Comparison of ENCODE assay signal across 15 cellular contexts in the genomic region with DNA sequence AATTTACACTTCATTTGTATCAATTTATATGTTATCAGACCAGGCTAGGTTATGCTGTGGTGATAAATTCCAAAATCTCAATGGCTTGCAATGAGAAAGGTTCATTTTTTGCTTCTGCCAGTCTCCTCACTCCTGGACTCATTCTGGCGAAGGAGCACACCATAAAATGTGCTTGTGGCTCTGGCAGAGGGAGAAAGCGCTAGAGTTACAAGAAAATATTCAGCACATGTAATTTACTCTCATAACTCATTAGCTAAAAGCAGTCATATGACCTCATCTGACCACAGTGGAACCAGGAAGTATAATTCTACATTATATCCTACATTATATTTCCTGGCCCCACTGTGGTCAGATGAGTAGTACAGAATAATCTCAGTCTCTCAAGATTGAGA.
DNase-seq lines count a peak whose midpoint lies in the region; ATAC-seq, FAIRE-seq and TF ChIP-seq lines count a peak whose summit lies in the region.
"Had no signal": no experiment of that assay in that cellular context is flagged by ENCODE, and none has a peak within 500 bp of the region (broad histone marks: within the 10 kb centered on the region; RNA-seq: fewer than 3 reads in every experiment).

No MANE protein-coding gene starts in this region.

- H3K36me3 ChIP-seq in Loucy (ENCODE audit: insufficient read depth, low read length) (no peaks in the 10 kb centered on the region), GM12878 (ENCODE audit: control insufficient read depth in 2 of 2, insufficient read depth in 2 of 2, low read length in 1 of 2) (no peaks in the 10 kb centered on the region), left lung (no peaks in the 10 kb centered on the region)
- H3K36me3 ChIP-seq: BLaER1, spleen had no signal

- H3K9ac ChIP-seq in Loucy (ENCODE audit: low read depth, low read length, poor library complexity, severe bottlenecking) (no peak overlapping the region), GM12878 (ENCODE audit: control insufficient read depth, insufficient read depth, low read length) (no peak overlapping the region)
- H3K9ac ChIP-seq: BLaER1 had no signal

- H4K20me1 ChIP-seq in Loucy (ENCODE audit: insufficient read depth, low read length, poor library complexity, severe bottlenecking) (no peaks in the 10 kb centered on the region), GM12878 (ENCODE audit: control insufficient read depth, insufficient read depth) (no peaks in the 10 kb centered on the region)
- H4K20me1 ChIP-seq: BLaER1 had no signal

- H3K27ac Mint-ChIP-seq in activated CD4-positive, alpha-beta T cell treated with anti-CD3 and anti-CD28 coated beads for 36 hours = no peak overlapping the region
- H3K27ac Mint-ChIP-seq: activated T-cell treated with anti-CD3 and anti-CD28 coated beads, Interleukin-2, amount 50 U/mL, for 24 hours; stimulated activated memory B cell treated with anti-CD40 and anti-IgM and Interleukin-4, amounts not matched to agents 10 μg/mL and 1 μg/mL and 100 μg/mL, for 72 hours; T-helper 2 cell treated with Interferon-gamma antibody and Interleukin-4, amounts not matched to agents 5 μg/mL and 100 μg/mL, for 36 hours had no signal

- H3K9me3 ChIP-seq in Loucy (ENCODE audit: insufficient read depth, low read depth, low read length) (no peaks in the 10 kb centered on the region), GM12878 (replicated peaks; ENCODE audit: control insufficient read depth, insufficient read depth, low read length) (no peaks in the 10 kb centered on the region), left lung (peaks cover 0 to 6% of the 10 kb centered on the region in 2 donors)
- H3K9me3 ChIP-seq: BLaER1 had no signal

- SMC1A ChIA-PET in GM12878 (lab: Charles Lee; ENCODE audit: uncharacterized antibody, unreplicated experiment) = interaction anchor here (1.0 to 1.5 kb wide), 5 partner anchors 8 to 202 kb away, joined by 3 to 4 read pairs (median 3); no protein-coding TSS in a partner anchor

- ATAC-seq in GM12878 (peak; percentile 63), left lung (peak; percentile 16), HG02852 (IDR thresholded peaks at IDR 0.05; ENCODE audit: unreplicated experiment) (no peak)
- ATAC-seq in activated CD4-positive, alpha-beta T cell treated with anti-CD3 and anti-CD28 coated beads for 36 hours = no peak
- ATAC-seq: stimulated activated memory B cell treated with anti-CD40 and anti-IgM and Interleukin-4, amounts not matched to agents 10 μg/mL and 1 μg/mL and 100 μg/mL, for 72 hours had no signal

- no peak for TF ChIP-seq EP300 in GM12878 (IDR thresholded peaks at IDR 0.05; ENCODE audit: borderline replicate concordance in 1 of 2, control insufficient read depth in 1 of 2, low read depth in 2 of 2, low read length in 2 of 2)

- DNase-seq in AG04449 (ENCODE audit: low read depth, low spot score) = peak; percentile 31
- DNase-seq in GM12878 (ENCODE audit: low read depth, low spot score) = no peak
- DNase-seq in left lung = no peak
- no peak for DNase-seq in activated gamma-delta T cell (lab: John Stamatoyannopoulos, UW)
- no peak for DNase-seq in cortex of kidney (lab: John Stamatoyannopoulos, UW)
- no peak for DNase-seq in activated CD4-positive, alpha-beta T cell treated with anti-CD3 and anti-CD28 coated beads for 36 hours
- DNase-seq: activated T-cell treated with anti-CD3 and anti-CD28 coated beads, Interleukin-2, amount 50 U/mL, for 24 hours; effector CD4-positive, alpha-beta T cell; NCI-H2227 treated with DMSO at 0.1 percent for 48 hours; spleen had no signal

- WGBS in GM12878 (ENCODE audit: insufficient coverage, insufficient replicate concordance, low lambda C conversion rate, missing lambda C conversion rate) = 0% methylated on average over 2 of the region's 2 CpGs

- no peaks in the 10 kb centered on the region for H3K27me3 Mint-ChIP-seq in activated CD4-positive, alpha-beta T cell treated with anti-CD3 and anti-CD28 coated beads for 36 hours
- H3K27me3 Mint-ChIP-seq: activated T-cell treated with anti-CD3 and anti-CD28 coated beads, Interleukin-2, amount 50 U/mL, for 24 hours; stimulated activated memory B cell treated with anti-CD40 and anti-IgM and Interleukin-4, amounts not matched to agents 10 μg/mL and 1 μg/mL and 100 μg/mL, for 72 hours had no signal

- POLR2A ChIA-PET in AG04449 (lab: Yijun Ruan, JAX) (no interaction called here), GM12878 (lab: Charles Lee) (interaction anchor here (1.2 kb wide), 1 partner anchor 16 kb away, joined by 3 read pairs; no protein-coding TSS in a partner anchor)
- POLR2A ChIA-PET in activated CD4-positive, alpha-beta T cell treated with anti-CD3 and anti-CD28 coated beads for 36 hours (lab: Charles Lee) = no interaction called here

- H3K4me3 Mint-ChIP-seq in activated CD4-positive, alpha-beta T cell treated with anti-CD3 and anti-CD28 coated beads for 36 hours = no peak overlapping the region
- H3K4me3 Mint-ChIP-seq: activated T-cell treated with anti-CD3 and anti-CD28 coated beads, Interleukin-2, amount 50 U/mL, for 24 hours; stimulated activated memory B cell treated with anti-CD40 and anti-IgM and Interleukin-4, amounts not matched to agents 10 μg/mL and 1 μg/mL and 100 μg/mL, for 72 hours; T-helper 2 cell treated with Interferon-gamma antibody and Interleukin-4, amounts not matched to agents 5 μg/mL and 100 μg/mL, for 36 hours had no signal

- H3K79me2 ChIP-seq in Loucy (ENCODE audit: insufficient read depth, low read length) = no peaks in the 10 kb centered on the region
- H3K79me2 ChIP-seq in GM12878 (ENCODE audit: control insufficient read depth, insufficient read depth, low read length) = no peaks in the 10 kb centered on the region

- no peak for TF ChIP-seq POLR2A in GM12878 (IDR thresholded peaks at IDR 0.05; ENCODE audit: low read depth, low read length)

- no peak overlapping the region for H3K4me2 ChIP-seq in Loucy (ENCODE audit: low read depth, low read length, poor library complexity, severe bottlenecking)
- no peak overlapping the region for H3K4me2 ChIP-seq in GM12878 (ENCODE audit: control insufficient read depth, insufficient read depth)
- H3K4me2 ChIP-seq: BLaER1 had no signal

- no peak for TF ChIP-seq RAD21 in GM12878 (IDR thresholded peaks at IDR 0.05; ENCODE audit: insufficient read depth, low read depth, low read length)

- H3K4me3 ChIP-seq in AG04449 (ENCODE audit: low read depth, low read length) (no peak overlapping the region), Loucy (ENCODE audit: low read length, poor library complexity, severe bottlenecking) (no peak overlapping the region), GM12878 (no peak overlapping the region), left lung (no peak overlapping the region)
- H3K4me3 ChIP-seq: BLaER1, spleen had no signal

- RAD21 ChIA-PET in GM12878 (lab: Charles Lee; ENCODE audit: unreplicated experiment) = no interaction called here

- H3K4me1 ChIP-seq in Loucy (ENCODE audit: insufficient read depth, low read length, poor library complexity, severe bottlenecking) = no peaks in the 10 kb centered on the region
- no peaks in the 10 kb centered on the region for H3K4me1 ChIP-seq in GM12878 (ENCODE audit: control insufficient read depth, insufficient read depth, low read length)
- H3K4me1 ChIP-seq in left lung = no peaks in the 10 kb centered on the region
- H3K4me1 ChIP-seq: BLaER1, spleen had no signal

- no peak overlapping the region for H3K27ac ChIP-seq in GM12878 (ENCODE audit: control insufficient read depth, insufficient read depth)
- H3K27ac ChIP-seq in left lung = peak overlapping the region in 1 of 2 donors; percentile 6
- H3K27ac ChIP-seq: BLaER1, spleen had no signal

- no peak for FAIRE-seq in GM12878 (lab: Jason Lieb, UNC)

- H3F3A ChIP-seq in Loucy (ENCODE audit: low read depth) = no peaks in the 10 kb centered on the region

- BruUV-seq in GM12878 (replicated peaks; lab: Mats Ljungman, UMichigan) = no TSS peak

- in situ Hi-C loops in GM12878 (cut with MboI) = no loop called here

- H3K27me3 ChIP-seq in Loucy (ENCODE audit: insufficient read depth, low read length, poor library complexity, severe bottlenecking) (no peaks in the 10 kb centered on the region), GM12878 (replicated peaks in 1 of 2; ENCODE audit: control insufficient read depth in 2 of 2, insufficient read depth in 2 of 2, low read length in 1 of 2) (no peaks in the 10 kb centered on the region), left lung (no peaks in the 10 kb centered on the region)
- H3K27me3 ChIP-seq: BLaER1, spleen had no signal

- no peaks in the 10 kb centered on the region for H3K9me2 ChIP-seq in Loucy (replicated peaks; ENCODE audit: low read depth, low read length)

- H3K36me3 Mint-ChIP-seq in activated CD4-positive, alpha-beta T cell treated with anti-CD3 and anti-CD28 coated beads for 36 hours (ENCODE audit: low read depth) = no peaks in the 10 kb centered on the region
- H3K36me3 Mint-ChIP-seq: stimulated activated memory B cell treated with anti-CD40 and anti-IgM and Interleukin-4, amounts not matched to agents 10 μg/mL and 1 μg/mL and 100 μg/mL, for 72 hours had no signal

- CTCF ChIA-PET in AG04449 (lab: Yijun Ruan, JAX) = no interaction called here
- CTCF ChIA-PET in GM12878 (lab: Yijun Ruan, JAX) = interaction anchor here (0.5 to 2.8 kb wide), 3 partner anchors 9 to 304 kb away, joined by 3 to 8 read pairs (median 4); no protein-coding TSS in a partner anchor
- CTCF ChIA-PET in activated CD4-positive, alpha-beta T cell treated with anti-CD3 and anti-CD28 coated beads for 36 hours (lab: Charles Lee) = no interaction called here

- H3K9me3 Mint-ChIP-seq in activated CD4-positive, alpha-beta T cell treated with anti-CD3 and anti-CD28 coated beads for 36 hours (ENCODE audit: low read depth) = peaks cover 13% of the 10 kb centered on the region

- intact Hi-C loops in GM12878 (cut with micrococcal nuclease; ENCODE audit: unreplicated experiment) = no loop called here
- intact Hi-C loops in left lung (cut with DNase I) = no loop called here
- intact Hi-C loops in activated CD4-positive, alpha-beta T cell treated with anti-CD3 and anti-CD28 coated beads for 36 hours (cut with DNase I, micrococcal nuclease) = no loop called here

- H2AFZ ChIP-seq in Loucy (ENCODE audit: low read length) = peak overlapping the region; percentile 35; the same call in 1 of the 2 replicates
- no peak overlapping the region for H2AFZ ChIP-seq in GM12878 (ENCODE audit: control insufficient read depth, low read depth, low read length)

- H3K4me1 Mint-ChIP-seq in activated CD4-positive, alpha-beta T cell treated with anti-CD3 and anti-CD28 coated beads for 36 hours = no peaks in the 10 kb centered on the region
- H3K4me1 Mint-ChIP-seq: stimulated activated memory B cell treated with anti-CD40 and anti-IgM and Interleukin-4, amounts not matched to agents 10 μg/mL and 1 μg/mL and 100 μg/mL, for 72 hours had no signal

- TF ChIP-seq CTCF in AG04449 (IDR thresholded peaks at IDR 0.05; ENCODE audit: insufficient read depth, low read length, missing control alignments) = no peak
- no peak for TF ChIP-seq CTCF in Loucy (conservative IDR thresholded peaks at IDR 0.05; ENCODE audit: low read length)
- TF ChIP-seq CTCF in GM12878 (IDR thresholded peaks at IDR 0.05 in 2 of 3, conservative IDR thresholded peaks at IDR 0.05 in 1 of 3; ENCODE audit: control insufficient read depth in 2 of 3, extremely low read depth in 1 of 3, insufficient read depth in 1 of 3, low read depth in 3 of 3, low read length in 3 of 3) = no peak
- no peak for TF ChIP-seq CTCF in left lung (IDR thresholded peaks at IDR 0.05)

Comparison
In these comparisons a context has a peak if more than half of its experiments do, and no peak if none do; other contexts are left out.
1. ATAC-seq: peak in GM12878 (single experiment) and left lung (single experiment); none in HG02852 (single experiment) and activated CD4-positive, alpha-beta T cell treated with anti-CD3 and anti-CD28 coated beads for 36 hours (single experiment).